Comparison of ENCODE assay signal across 8 cellular contexts in the genomic region with DNA sequence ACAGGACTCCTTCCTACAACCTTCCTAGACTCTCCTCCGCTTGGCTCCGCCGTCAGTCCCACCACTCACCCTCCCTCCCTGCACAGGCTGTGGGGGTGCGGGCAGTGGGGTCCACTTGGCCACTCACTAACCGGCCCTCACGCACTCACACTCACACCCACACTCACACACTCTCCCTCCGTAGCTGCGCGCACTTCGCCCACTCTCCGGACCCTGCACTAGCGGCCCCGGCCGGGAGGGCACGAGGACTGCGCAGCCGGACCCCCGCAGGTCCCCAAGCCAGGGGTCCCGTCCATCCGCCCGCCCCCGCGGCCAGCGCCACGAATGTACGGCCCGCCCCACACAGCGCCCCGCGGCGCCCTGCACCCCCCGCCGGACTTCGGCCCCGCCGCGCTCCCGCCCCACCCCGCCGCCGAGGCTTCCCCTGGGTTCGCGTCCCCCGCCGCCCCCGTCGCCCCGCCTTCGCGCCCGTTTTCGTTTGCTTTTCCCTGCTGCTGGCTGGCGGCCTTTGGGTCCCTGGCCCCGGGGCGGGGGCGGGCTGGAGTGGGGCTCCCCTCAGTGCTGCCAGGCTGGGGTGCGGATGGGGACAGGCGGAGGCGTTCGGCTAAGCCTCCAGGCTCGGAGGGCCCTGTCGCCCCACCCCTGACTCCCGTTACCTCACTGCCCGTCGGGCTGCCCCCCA. TPM values are rescaled to one million over a fixed set of nuclear protein-coding genes. Genes with fewer than 3 reads are reported as not detected.
DNase-seq lines count a peak whose midpoint lies in the region; ATAC-seq and TF ChIP-seq lines count a peak whose summit lies in the region.

No MANE protein-coding gene starts in this region.

- no peak overlapping the region for H4K91ac ChIP-seq in neuronal stem cell (ENCODE audit: low read depth, low read length, poor library complexity)

- peaks cover 62% of the 10 kb centered on the region for H3K27me3 Mint-ChIP-seq in T-helper 2 cell treated with Interferon-gamma antibody and Interleukin-4, amounts not matched to agents 5 μg/mL and 100 μg/mL, for 36 hours (ENCODE audit: low read depth)

- H3K4me3 Mint-ChIP-seq in T-helper 2 cell treated with Interferon-gamma antibody and Interleukin-4, amounts not matched to agents 5 μg/mL and 100 μg/mL, for 36 hours, result peak overlapping the region; percentile 55

- H2BK12ac ChIP-seq in neuronal stem cell (ENCODE audit: low read length), result no peak overlapping the region

- H2BK15ac ChIP-seq in neuronal stem cell (ENCODE audit: low read length), result peak overlapping the region; percentile 77

- peak overlapping the region; percentile 95 for H3K18ac ChIP-seq in neuronal stem cell (ENCODE audit: low read length)

- H3K4ac ChIP-seq in neuronal stem cell (ENCODE audit: low read length), result no peak overlapping the region

- peaks cover 24 to 38% of the 10 kb centered on the region in 2 donors for H3K4me1 ChIP-seq in neuronal stem cell (ENCODE audit: control insufficient read depth in 2 of 2, insufficient read depth in 1 of 2, low read depth in 1 of 2, low read length in 2 of 2)

- peak overlapping the region; percentile 19 to 73 (median 53) for H3K4me3 ChIP-seq in dorsolateral prefrontal cortex
- H3K4me3 ChIP-seq in neuronal stem cell (ENCODE audit: low read length in 2 of 2), result peak overlapping the region in 1 of 2 donors; percentile 73

- H3K27ac ChIP-seq in dorsolateral prefrontal cortex (peak overlapping the region in 9 of 59 donors; percentile 15 to 69 (median 38)), neuronal stem cell (replicated peaks; ENCODE audit: low read length) (no peak overlapping the region)

- TF ChIP-seq CTCF in dorsolateral prefrontal cortex (IDR thresholded peaks at IDR 0.05 in 54 of 56, conservative IDR thresholded peaks at IDR 0.05 in 2 of 56; ENCODE audit: low read depth in 1 of 56, partially characterized antibody in 56 of 56), result no peak

- H3K36me3 Mint-ChIP-seq in T-helper 2 cell treated with Interferon-gamma antibody and Interleukin-4, amounts not matched to agents 5 μg/mL and 100 μg/mL, for 36 hours (ENCODE audit: low read depth), result no peaks in the 10 kb centered on the region

- ATAC-seq in GM21576 (IDR thresholded peaks at IDR 0.05; ENCODE audit: unreplicated experiment) (no peak), GM18511 (IDR thresholded peaks at IDR 0.05; ENCODE audit: unreplicated experiment) (no peak), HG02840 (IDR thresholded peaks at IDR 0.05; ENCODE audit: low FRiP score, unreplicated experiment) (no peak)

- H3K4me1 Mint-ChIP-seq in T-helper 2 cell treated with Interferon-gamma antibody and Interleukin-4, amounts not matched to agents 5 μg/mL and 100 μg/mL, for 36 hours (ENCODE audit: low read depth), result peaks cover 13% of the 10 kb centered on the region

- H3K23ac ChIP-seq in neuronal stem cell (ENCODE audit: low read depth, low read length, poor library complexity), result peak overlapping the region; percentile 70

- H4K8ac ChIP-seq in neuronal stem cell (ENCODE audit: low read depth, low read length), result no peak overlapping the region

- intact Hi-C loops in dorsolateral prefrontal cortex (cut with DNase I), result loop anchor here in 1 of 2 donors (10.0 kb wide), 1 partner anchor 50 kb away; no protein-coding TSS in a partner anchor

- H3K9me3 Mint-ChIP-seq in T-helper 2 cell treated with Interferon-gamma antibody and Interleukin-4, amounts not matched to agents 5 μg/mL and 100 μg/mL, for 36 hours, result no peaks in the 10 kb centered on the region

- H3K27me3 ChIP-seq in dorsolateral prefrontal cortex (no peaks in the 10 kb centered on the region), neuronal stem cell (ENCODE audit: control insufficient read depth in 3 of 3, insufficient read depth in 3 of 3, low read depth in 1 of 3, low read length in 3 of 3) (peaks cover 0 to 33% (median 18%) of the 10 kb centered on the region in 3 experiments)

- H2BK5ac ChIP-seq in neuronal stem cell (ENCODE audit: low read length), result no peak overlapping the region

- DNase-seq in COLO668 (lab: John Stamatoyannopoulos, UW; ENCODE audit: unreplicated experiment) (peak; percentile 16), dorsolateral prefrontal cortex (peak in 1 of 10 donors; percentile 66), neuronal stem cell (ENCODE audit: low spot score) (no peak), medulla oblongata (ENCODE audit: extremely low spot score) (no peak)
- peak; percentile 30 for DNase-seq in T-helper 2 cell treated with Interferon-gamma antibody and Interleukin-4, amounts not matched to agents 5 μg/mL and 100 μg/mL, for 36 hours (ENCODE audit: low spot score)

- no peaks in the 10 kb centered on the region for H3K9me3 ChIP-seq in neuronal stem cell (replicated peaks in 1 of 2; ENCODE audit: control insufficient read depth in 2 of 2, insufficient read depth in 1 of 2, low read depth in 1 of 2, low read length in 2 of 2)

- H3K14ac ChIP-seq in neuronal stem cell (ENCODE audit: low read length), result no peak overlapping the region

- peak overlapping the region; percentile 8 for H2AK5ac ChIP-seq in neuronal stem cell (ENCODE audit: low read depth, low read length)

- peak overlapping the region; percentile 66 for H2AFZ ChIP-seq in neuronal stem cell (ENCODE audit: low read length)

- H3K27ac Mint-ChIP-seq in T-helper 2 cell treated with Interferon-gamma antibody and Interleukin-4, amounts not matched to agents 5 μg/mL and 100 μg/mL, for 36 hours, result peak overlapping the region; percentile 47

- no peak overlapping the region for H2BK120ac ChIP-seq in neuronal stem cell (ENCODE audit: low read depth, low read length)

- no peaks in the 10 kb centered on the region for H3K79me1 ChIP-seq in neuronal stem cell (ENCODE audit: low read depth, low read length)

- H3K4me2 ChIP-seq in neuronal stem cell (ENCODE audit: insufficient read depth, low read length, poor library complexity, severe bottlenecking), result peak overlapping the region; percentile 79

- peak overlapping the region; percentile 86 for H3K9ac ChIP-seq in neuronal stem cell (ENCODE audit: low read depth, low read length, poor library complexity)

- no CpG with 5 or more reads among the region's 65 CpGs for WGBS in neuronal stem cell (ENCODE audit: extremely low coverage in 2 of 2, insufficient read length in 2 of 2, insufficient replicate concordance in 1 of 2), 2 donors

- no peaks in the 10 kb centered on the region for H3K36me3 ChIP-seq in neuronal stem cell (replicated peaks in 1 of 2; ENCODE audit: control insufficient read depth in 2 of 2, insufficient read depth in 2 of 2, low read length in 2 of 2)

RNA-seq across cellular contexts. Expression of a gene that starts 23.0 kb away (rescaled TPM):
- total RNA-seq in dorsolateral prefrontal cortex, result 1 to 10 TPM in 20 of 120 experiments, under 1 TPM in 62, not detected in 38; 0.16 to 2.8 (median 0.70) TPM
- polyA plus RNA-seq in neuronal stem cell (2013, experiment 1 of 2), result 0.01 TPM
- polyA plus RNA-seq in neuronal stem cell (2013, experiment 2 of 2), result not detected

RNA-seq across cellular contexts. Expression of a gene that starts 31.8 kb away (rescaled TPM):
- total RNA-seq in dorsolateral prefrontal cortex, result 10 to 100 TPM; 37.5 to 77.7 (median 63.5) TPM
- 1.5 TPM for polyA plus RNA-seq in neuronal stem cell (2013, experiment 1 of 2)
- 1.5 TPM for polyA plus RNA-seq in neuronal stem cell (2013, experiment 2 of 2)

RNA-seq across cellular contexts. Expression of a gene that starts 33.6 kb away (rescaled TPM):
- total RNA-seq in dorsolateral prefrontal cortex, result 10 to 100 TPM in 115 of 120 experiments, 1 to 10 TPM in 5; 7.1 to 34.3 (median 17.5) TPM
- 25.5 TPM for polyA plus RNA-seq in neuronal stem cell (2013, experiment 1 of 2)
- 24.5 TPM for polyA plus RNA-seq in neuronal stem cell (2013, experiment 2 of 2)

RNA-seq across cellular contexts. Expression of a gene that starts 45.8 kb away (rescaled TPM):
- total RNA-seq in dorsolateral prefrontal cortex, result 10 to 100 TPM; 18.4 to 54.6 (median 31.2) TPM
- 110 TPM for polyA plus RNA-seq in neuronal stem cell (2013, experiment 1 of 2)
- polyA plus RNA-seq in neuronal stem cell (2013, experiment 2 of 2), result 110 TPM

Comparison
In these comparisons a context has a peak if more than half of its experiments do, and no peak if none do; other contexts are left out.
1. DNase-seq: peak in COLO668 (single experiment) and T-helper 2 cell treated with Interferon-gamma antibody and Interleukin-4, amounts not matched to agents 5 μg/mL and 100 μg/mL, for 36 hours (single experiment); none in neuronal stem cell (single experiment) and medulla oblongata (single experiment).